In genomic region chr12:121711925-121712461, GRCh38 we compare ENCODE assay signal across 8 cellular contexts. TPM values are rescaled to one million over a fixed set of nuclear protein-coding genes. Genes with fewer than 3 reads are reported as not detected.
DNase-seq lines count a peak whose midpoint lies in the region; ATAC-seq and TF ChIP-seq lines count a peak whose summit lies in the region.

No MANE protein-coding gene starts in this region.

- no peak for TF ChIP-seq CTCF in choroid plexus epithelial cell (conservative IDR thresholded peaks at IDR 0.05; ENCODE audit: low read depth, low read length)
- no peak for TF ChIP-seq CTCF in left lung (IDR thresholded peaks at IDR 0.05)

- H3K4me3 ChIP-seq in CD4-positive, CD25-positive, alpha-beta regulatory T cell (ENCODE audit: low read depth, low read length): peak overlapping the region; percentile 94
- H3K4me3 ChIP-seq in choroid plexus epithelial cell (ENCODE audit: low read depth, low read length): peak overlapping the region; percentile 87
- peak overlapping the region; percentile 88 to 89 for H3K4me3 ChIP-seq in left lung

- no peaks in the 10 kb centered on the region for H3K9me3 ChIP-seq in CD4-positive, CD25-positive, alpha-beta regulatory T cell (ENCODE audit: control insufficient read depth in 2 of 2, low read length in 2 of 2)
- H3K9me3 ChIP-seq in left lung: no peaks in the 10 kb centered on the region

- peaks cover 21% of the 10 kb centered on the region for H3K4me1 ChIP-seq in CD4-positive, CD25-positive, alpha-beta regulatory T cell (ENCODE audit: control insufficient read depth, insufficient read depth, low read length, poor library complexity, severe bottlenecking)
- H3K4me1 ChIP-seq in left lung: peaks cover 8 to 28% of the 10 kb centered on the region in 2 donors

- H3K36me3 Mint-ChIP-seq in CD4-positive, CD25-positive, alpha-beta regulatory T cell: peaks cover 3% of the 10 kb centered on the region

- peak; percentile 30 to 32 for ATAC-seq in CD4-positive, CD25-positive, alpha-beta regulatory T cell (ENCODE audit: low read depth in 2 of 2)
- ATAC-seq in GM19328 (IDR thresholded peaks at IDR 0.05; ENCODE audit: unreplicated experiment): peak; percentile 4
- peak; percentile 27 for ATAC-seq in HG03342 (IDR thresholded peaks at IDR 0.05; ENCODE audit: unreplicated experiment)
- peak; percentile 33 for ATAC-seq in left lung

- peak overlapping the region; percentile 72 to 96 (median 94) for H3K27ac Mint-ChIP-seq in CD4-positive, CD25-positive, alpha-beta regulatory T cell

- peak overlapping the region; percentile 70 for H3K27ac ChIP-seq in CD4-positive, CD25-positive, alpha-beta regulatory T cell (ENCODE audit: insufficient read depth, low read length, poor library complexity, severe bottlenecking)
- peak overlapping the region; percentile 89 for H3K27ac ChIP-seq in left lung

- peak in 1 of 3 donors; percentile 58 for DNase-seq in CD4-positive, CD25-positive, alpha-beta regulatory T cell
- DNase-seq in RPMI8226: peak; percentile 45
- no peak for DNase-seq in choroid plexus epithelial cell (ENCODE audit: low read depth)
- peak in 1 of 2 donors; percentile 81 for DNase-seq in left lung
- peak; percentile 46 for DNase-seq in superior temporal gyrus (ENCODE audit: extremely low spot score)
- no peak for DNase-seq in NCI-H446 (lab: John Stamatoyannopoulos, UW)

- peaks cover 0 to 31% (median 10%) of the 10 kb centered on the region in 4 donors for H3K4me1 Mint-ChIP-seq in CD4-positive, CD25-positive, alpha-beta regulatory T cell

- H3K9me3 Mint-ChIP-seq in CD4-positive, CD25-positive, alpha-beta regulatory T cell: no peaks in the 10 kb centered on the region

- H3K4me3 Mint-ChIP-seq in CD4-positive, CD25-positive, alpha-beta regulatory T cell: peak overlapping the region; percentile 91 to 99 (median 94)

- intact Hi-C loops in left lung (cut with DNase I): no loop called here

- peaks cover 15% of the 10 kb centered on the region for H3K27me3 Mint-ChIP-seq in CD4-positive, CD25-positive, alpha-beta regulatory T cell

- H3K36me3 ChIP-seq in CD4-positive, CD25-positive, alpha-beta regulatory T cell (ENCODE audit: control insufficient read depth, insufficient read depth, low read length): no peaks in the 10 kb centered on the region
- no peaks in the 10 kb centered on the region for H3K36me3 ChIP-seq in left lung

- no peaks in the 10 kb centered on the region for H3K27me3 ChIP-seq in CD4-positive, CD25-positive, alpha-beta regulatory T cell (ENCODE audit: control insufficient read depth, insufficient read depth, low read length)
- H3K27me3 ChIP-seq in left lung: no peaks in the 10 kb centered on the region

RNA-seq across cellular contexts. Expression of gene TMEM120B, which starts 0.6 kb away (rescaled TPM):
- 7.5 TPM for total RNA-seq in CD4-positive, CD25-positive, alpha-beta regulatory T cell
- 1 to 10 TPM; 2.6 to 4.5 (median 2.7) TPM for polyA plus RNA-seq in CD4-positive, CD25-positive, alpha-beta regulatory T cell
- 10 to 100 TPM; 13.9 to 17.7 TPM for total RNA-seq in left lung

RNA-seq across cellular contexts. Expression of gene MORN3, which starts 42.5 kb away (rescaled TPM):
- total RNA-seq in CD4-positive, CD25-positive, alpha-beta regulatory T cell: 5.6 TPM
- polyA plus RNA-seq in CD4-positive, CD25-positive, alpha-beta regulatory T cell: 1 to 10 TPM; 2.3 to 7.3 (median 4.9) TPM
- total RNA-seq in left lung: 1 to 10 TPM in 1 of 2 donors, under 1 TPM in 1; 0.17 to 1.0 TPM

Comparison
In these comparisons a context has a peak if more than half of its experiments do, and no peak if none do; other contexts are left out.
1. DNase-seq: peak in RPMI8226 (single experiment) and superior temporal gyrus (single experiment); none in choroid plexus epithelial cell (single experiment) and NCI-H446 (0 of 2).
2. Peak in every context shown above with its lines, with median percentiles within 50 percentile points of each other: ATAC-seq and H3K4me3 ChIP-seq.